ENCODE assay signal across 2 cellular contexts in genomic region chr5:9505215-9505614, GRCh38.
TF ChIP-seq lines count a peak whose summit lies in the region.

No MANE protein-coding gene starts in this region.

TF ChIP-seq in SK-N-SH treated with all-trans-retinoic acid at 6 μM for 48 hours, 23 proteins besides CTCF, POLR2A, EP300 and RAD21 (continued from another document):
- TF ChIP-seq, protein P1, sequence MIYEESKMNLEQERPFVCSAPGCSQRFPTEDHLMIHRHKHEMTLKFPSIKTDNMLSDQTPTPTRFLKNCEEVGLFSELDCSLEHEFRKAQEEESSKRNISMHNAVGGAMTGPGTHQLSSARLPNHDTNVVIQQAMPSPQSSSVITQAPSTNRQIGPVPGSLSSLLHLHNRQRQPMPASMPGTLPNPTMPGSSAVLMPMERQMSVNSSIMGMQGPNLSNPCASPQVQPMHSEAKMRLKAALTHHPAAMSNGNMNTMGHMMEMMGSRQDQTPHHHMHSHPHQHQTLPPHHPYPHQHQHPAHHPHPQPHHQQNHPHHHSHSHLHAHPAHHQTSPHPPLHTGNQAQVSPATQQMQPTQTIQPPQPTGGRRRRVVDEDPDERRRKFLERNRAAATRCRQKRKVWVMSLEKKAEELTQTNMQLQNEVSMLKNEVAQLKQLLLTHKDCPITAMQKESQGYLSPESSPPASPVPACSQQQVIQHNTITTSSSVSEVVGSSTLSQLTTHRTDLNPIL (CRISPR knock-in tag; IDR thresholded peaks at IDR 0.05; ENCODE audit: low read depth) = no peak
- TF ChIP-seq ESRRG (CRISPR knock-in tag; IDR thresholded peaks at IDR 0.05) (no peak), ZFP30 (CRISPR knock-in tag; IDR thresholded peaks at IDR 0.05) (no peak), ZC3H10 (CRISPR knock-in tag; IDR thresholded peaks at IDR 0.05) (no peak), SNAI2 (CRISPR knock-in tag; IDR thresholded peaks at IDR 0.05) (no peak), RARB (CRISPR knock-in tag; IDR thresholded peaks at IDR 0.05) (no peak)

TF ChIP-seq in SK-N-SH, 30 proteins besides CTCF, POLR2A, EP300 and RAD21 (continued from another document):
- TF ChIP-seq REST (IDR thresholded peaks at IDR 0.05; ENCODE audit: low read depth, low read length) (no peak), SIN3A (IDR thresholded peaks at IDR 0.05; ENCODE audit: borderline replicate concordance, low read depth, low read length) (no peak)
- TF ChIP-seq, protein P2, sequence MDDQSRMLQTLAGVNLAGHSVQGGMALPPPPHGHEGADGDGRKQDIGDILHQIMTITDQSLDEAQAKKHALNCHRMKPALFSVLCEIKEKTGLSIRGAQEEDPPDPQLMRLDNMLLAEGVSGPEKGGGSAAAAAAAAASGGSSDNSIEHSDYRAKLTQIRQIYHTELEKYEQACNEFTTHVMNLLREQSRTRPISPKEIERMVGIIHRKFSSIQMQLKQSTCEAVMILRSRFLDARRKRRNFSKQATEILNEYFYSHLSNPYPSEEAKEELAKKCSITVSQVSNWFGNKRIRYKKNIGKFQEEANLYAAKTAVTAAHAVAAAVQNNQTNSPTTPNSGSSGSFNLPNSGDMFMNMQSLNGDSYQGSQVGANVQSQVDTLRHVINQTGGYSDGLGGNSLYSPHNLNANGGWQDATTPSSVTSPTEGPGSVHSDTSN (IDR thresholded peaks at IDR 0.05) = no peak
- TF ChIP-seq, protein P3, sequence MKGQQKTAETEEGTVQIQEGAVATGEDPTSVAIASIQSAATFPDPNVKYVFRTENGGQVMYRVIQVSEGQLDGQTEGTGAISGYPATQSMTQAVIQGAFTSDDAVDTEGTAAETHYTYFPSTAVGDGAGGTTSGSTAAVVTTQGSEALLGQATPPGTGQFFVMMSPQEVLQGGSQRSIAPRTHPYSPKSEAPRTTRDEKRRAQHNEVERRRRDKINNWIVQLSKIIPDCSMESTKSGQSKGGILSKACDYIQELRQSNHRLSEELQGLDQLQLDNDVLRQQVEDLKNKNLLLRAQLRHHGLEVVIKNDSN (IDR thresholded peaks at IDR 0.05; ENCODE audit: borderline replicate concordance, low read depth) = no peak
